ENCODE assay signal across 14 cellular contexts in the genomic region with DNA sequence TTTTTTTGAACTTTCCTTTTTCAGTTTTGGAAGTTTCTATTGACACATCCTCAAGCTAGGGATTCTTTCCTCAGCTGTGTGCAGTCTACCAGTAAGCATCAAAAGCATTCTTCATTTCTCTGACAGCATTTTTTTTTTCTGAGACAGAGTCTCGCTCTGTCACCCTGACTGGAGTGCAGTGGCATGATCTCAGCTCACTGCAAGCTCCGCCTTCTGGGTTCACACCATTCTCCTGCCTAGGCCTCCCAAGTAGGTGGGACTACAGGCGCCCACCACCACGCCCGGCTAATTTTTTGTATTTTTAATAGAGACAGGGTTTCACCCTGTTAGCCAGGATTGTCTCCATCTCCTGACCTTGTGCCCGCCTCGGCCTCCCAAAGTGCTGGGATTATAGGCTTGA. TPM values are rescaled to one million over a fixed set of nuclear protein-coding genes. Genes with fewer than 3 reads are reported as not detected.
"Had no signal": no experiment of that assay in that cellular context is flagged by ENCODE, and none has a peak within 500 bp of the region (broad histone marks: within the 10 kb centered on the region; RNA-seq: fewer than 3 reads in every experiment).

No MANE protein-coding gene starts in this region.

RNA-seq across cellular contexts. Expression of gene PSG9, which starts 5.0 kb away (rescaled TPM):
- total RNA-seq: activated CD4-positive, alpha-beta T cell treated with anti-CD3 and anti-CD28 coated beads for 36 hours; ascending aorta; cardiac septum; dorsolateral prefrontal cortex; gastroesophageal sphincter; heart right ventricle; liver; mucosa of gallbladder; osteocyte; prostate gland; right cardiac atrium; WTC11 had no signal
- polyA plus RNA-seq: heart right ventricle; liver; naive thymus-derived CD4-positive, alpha-beta T cell; right cardiac atrium had no signal

RNA-seq across cellular contexts. Expression of gene PSG4, which starts 58.9 kb away (rescaled TPM):
- total RNA-seq: activated CD4-positive, alpha-beta T cell treated with anti-CD3 and anti-CD28 coated beads for 36 hours; ascending aorta; cardiac septum; dorsolateral prefrontal cortex; epithelial cell of proximal tubule; heart right ventricle; liver; mucosa of gallbladder; osteocyte; right cardiac atrium; WTC11 had no signal
- polyA plus RNA-seq: heart right ventricle; liver; naive thymus-derived CD4-positive, alpha-beta T cell; right cardiac atrium had no signal
